Comparison of ENCODE assay signal across 30 cellular contexts in genomic region chr22:26327306-26327705, GRCh38.
"Had no signal": no experiment of that assay in that cellular context is flagged by ENCODE, and none has a peak within 500 bp of the region (broad histone marks: within the 10 kb centered on the region; RNA-seq: fewer than 3 reads in every experiment).

No MANE protein-coding gene starts in this region.

- H3K27ac ChIP-seq: adrenal gland, body of pancreas, cardiac muscle cell, colonic mucosa, gastroesophageal sphincter, hepatocyte, ovary, prostate gland, sigmoid colon, stomach, tibial artery, WERI-Rb-1 had no signal

- H3K4me1 ChIP-seq: adrenal gland, body of pancreas, colonic mucosa, prostate gland, stomach, tibial artery had no signal

- H3K4me3 Mint-ChIP-seq: activated CD4-positive, alpha-beta T cell treated with anti-CD3 and anti-CD28 coated beads, Interleukin-2, amount 10 ng/mL, durations not matched to agents 24 days and 14 days; activated naive CD4-positive, alpha-beta T cell treated with anti-CD3 and anti-CD28 coated beads for 36 hours; activated naive CD8-positive, alpha-beta T cell treated with anti-CD3 and anti-CD28 coated beads for 36 hours; nephron; stimulated activated naive B cell treated with anti-CD40 and anti-IgM and Interleukin-4, amounts not matched to agents 10 μg/mL and 1 μg/mL and 100 μg/mL, for 72 hours; T-helper 17 cell had no signal

- DNase-seq: activated CD4-positive, alpha-beta T cell treated with anti-CD3 and anti-CD28 coated beads, Interleukin-2, amount 10 ng/mL, durations not matched to agents 24 days and 14 days; activated CD4-positive, CD25-positive, alpha-beta regulatory T cell treated with anti-CD3 and anti-CD28 coated beads, Interleukin-2, amount 50 U/mL, for 72 hours; activated effector memory CD4-positive, alpha-beta T cell treated with Interleukin-2 at 50 U/mL for 16 hours; activated naive CD4-positive, alpha-beta T cell treated with anti-CD3 and anti-CD28 coated beads for 36 hours; activated naive CD8-positive, alpha-beta T cell treated with anti-CD3 and anti-CD28 coated beads for 36 hours; activated T-cell treated with anti-CD3 and anti-CD28 coated beads for 4 hours; adrenal gland; aorta; body of pancreas; cerebellar nuclear complex; colonic mucosa; effector CD8-positive, alpha-beta T cell; kidney; left colon; mammary epithelial cell; ovary; retina; sigmoid colon; small intestine; stimulated activated naive B cell treated with anti-CD40 and anti-IgM and Interleukin-4, amounts not matched to agents 10 μg/mL and 1 μg/mL and 100 μg/mL, for 72 hours; stomach; T-helper 17 cell; T1000; tibial artery; WERI-Rb-1 had no signal

- H3K27ac Mint-ChIP-seq: activated CD4-positive, alpha-beta T cell treated with anti-CD3 and anti-CD28 coated beads, Interleukin-2, amount 10 ng/mL, durations not matched to agents 24 days and 14 days; activated naive CD4-positive, alpha-beta T cell treated with anti-CD3 and anti-CD28 coated beads for 36 hours; activated naive CD8-positive, alpha-beta T cell treated with anti-CD3 and anti-CD28 coated beads for 36 hours; nephron; stimulated activated naive B cell treated with anti-CD40 and anti-IgM and Interleukin-4, amounts not matched to agents 10 μg/mL and 1 μg/mL and 100 μg/mL, for 72 hours; T-helper 17 cell had no signal

- H3K79me2 ChIP-seq: hepatocyte had no signal

- H3K4me1 Mint-ChIP-seq: activated CD4-positive, alpha-beta T cell treated with anti-CD3 and anti-CD28 coated beads, Interleukin-2, amount 10 ng/mL, durations not matched to agents 24 days and 14 days; activated naive CD8-positive, alpha-beta T cell treated with anti-CD3 and anti-CD28 coated beads for 36 hours; nephron; stimulated activated naive B cell treated with anti-CD40 and anti-IgM and Interleukin-4, amounts not matched to agents 10 μg/mL and 1 μg/mL and 100 μg/mL, for 72 hours had no signal

- H3K9me3 ChIP-seq: adrenal gland, body of pancreas, colonic mucosa, gastroesophageal sphincter, ovary, prostate gland, sigmoid colon, stomach, tibial artery had no signal

- ATAC-seq: body of pancreas; gastroesophageal sphincter; left colon; stimulated activated naive B cell treated with anti-CD40 and anti-IgM and Interleukin-4, amounts not matched to agents 10 μg/mL and 1 μg/mL and 100 μg/mL, for 72 hours; T-helper 17 cell had no signal

- H3K4me3 ChIP-seq: adrenal gland, body of pancreas, cardiac muscle cell, colonic mucosa, gastroesophageal sphincter, hepatocyte, ovary, prostate gland, sigmoid colon, stomach, tibial artery had no signal

- H3K36me3 ChIP-seq: adrenal gland, cardiac muscle cell, colonic mucosa, gastroesophageal sphincter, ovary, prostate gland, sigmoid colon, stomach, tibial artery, WERI-Rb-1 had no signal

- H3K27me3 ChIP-seq: body of pancreas, colonic mucosa, hepatocyte, ovary had no signal

- H3K9me3 Mint-ChIP-seq: activated CD4-positive, alpha-beta T cell treated with anti-CD3 and anti-CD28 coated beads, Interleukin-2, amount 10 ng/mL, durations not matched to agents 24 days and 14 days; activated naive CD4-positive, alpha-beta T cell treated with anti-CD3 and anti-CD28 coated beads for 36 hours; activated naive CD8-positive, alpha-beta T cell treated with anti-CD3 and anti-CD28 coated beads for 36 hours; nephron; stimulated activated naive B cell treated with anti-CD40 and anti-IgM and Interleukin-4, amounts not matched to agents 10 μg/mL and 1 μg/mL and 100 μg/mL, for 72 hours had no signal

- H2AFZ ChIP-seq: hepatocyte had no signal

- H3K4me2 ChIP-seq: hepatocyte had no signal

- H3K27me3 Mint-ChIP-seq: activated naive CD8-positive, alpha-beta T cell treated with anti-CD3 and anti-CD28 coated beads for 36 hours had no signal

- H3K36me3 Mint-ChIP-seq: activated naive CD8-positive, alpha-beta T cell treated with anti-CD3 and anti-CD28 coated beads for 36 hours; stimulated activated naive B cell treated with anti-CD40 and anti-IgM and Interleukin-4, amounts not matched to agents 10 μg/mL and 1 μg/mL and 100 μg/mL, for 72 hours had no signal

- FAIRE-seq: kidney, small intestine had no signal
